In genomic region chr7:99955247-99955646, GRCh38 we compare ENCODE assay signal across 3 cellular contexts.
A peak's percentile ranks its signal among the peaks of the same experiment; 100 is the strongest.
TF ChIP-seq lines count a peak whose summit lies in the region.

No MANE protein-coding gene starts in this region.

TF ChIP-seq in A549, 52 proteins besides CTCF, POLR2A, EP300 and RAD21:
- TF ChIP-seq CHD4 (IDR thresholded peaks at IDR 0.05; ENCODE audit: borderline replicate concordance) (no peak), EHMT2 (IDR thresholded peaks at IDR 0.05; ENCODE audit: low read depth) (no peak), MAZ (IDR thresholded peaks at IDR 0.05; ENCODE audit: borderline replicate concordance, low read depth, low read length) (no peak), EHF (CRISPR knock-in tag; IDR thresholded peaks at IDR 0.05) (no peak), JUNB (IDR thresholded peaks at IDR 0.05) (no peak), HOXB13 (CRISPR knock-in tag; IDR thresholded peaks at IDR 0.05; ENCODE audit: low read depth) (no peak), HES2 (IDR thresholded peaks at IDR 0.05) (no peak), KDM1A (IDR thresholded peaks at IDR 0.05; ENCODE audit: low read depth) (no peak), TP53 (CRISPR knock-in tag; IDR thresholded peaks at IDR 0.05) (no peak), REST (IDR thresholded peaks at IDR 0.05) (no peak), FOXS1 (CRISPR knock-in tag; IDR thresholded peaks at IDR 0.05) (no peak)
- TF ChIP-seq, protein P1, sequence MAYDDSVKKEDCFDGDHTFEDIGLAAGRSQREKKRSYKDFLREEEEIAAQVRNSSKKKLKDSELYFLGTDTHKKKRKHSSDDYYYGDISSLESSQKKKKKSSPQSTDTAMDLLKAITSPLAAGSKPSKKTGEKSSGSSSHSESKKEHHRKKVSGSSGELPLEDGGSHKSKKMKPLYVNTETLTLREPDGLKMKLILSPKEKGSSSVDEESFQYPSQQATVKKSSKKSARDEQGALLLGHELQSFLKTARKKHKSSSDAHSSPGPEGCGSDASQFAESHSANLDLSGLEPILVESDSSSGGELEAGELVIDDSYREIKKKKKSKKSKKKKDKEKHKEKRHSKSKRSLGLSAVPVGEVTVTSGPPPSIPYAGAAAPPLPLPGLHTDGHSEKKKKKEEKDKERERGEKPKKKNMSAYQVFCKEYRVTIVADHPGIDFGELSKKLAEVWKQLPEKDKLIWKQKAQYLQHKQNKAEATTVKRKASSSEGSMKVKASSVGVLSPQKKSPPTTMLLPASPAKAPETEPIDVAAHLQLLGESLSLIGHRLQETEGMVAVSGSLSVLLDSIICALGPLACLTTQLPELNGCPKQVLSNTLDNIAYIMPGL (CRISPR knock-in tag; IDR thresholded peaks at IDR 0.05; ENCODE audit: borderline replicate concordance): no peak
- TF ChIP-seq, protein P2, sequence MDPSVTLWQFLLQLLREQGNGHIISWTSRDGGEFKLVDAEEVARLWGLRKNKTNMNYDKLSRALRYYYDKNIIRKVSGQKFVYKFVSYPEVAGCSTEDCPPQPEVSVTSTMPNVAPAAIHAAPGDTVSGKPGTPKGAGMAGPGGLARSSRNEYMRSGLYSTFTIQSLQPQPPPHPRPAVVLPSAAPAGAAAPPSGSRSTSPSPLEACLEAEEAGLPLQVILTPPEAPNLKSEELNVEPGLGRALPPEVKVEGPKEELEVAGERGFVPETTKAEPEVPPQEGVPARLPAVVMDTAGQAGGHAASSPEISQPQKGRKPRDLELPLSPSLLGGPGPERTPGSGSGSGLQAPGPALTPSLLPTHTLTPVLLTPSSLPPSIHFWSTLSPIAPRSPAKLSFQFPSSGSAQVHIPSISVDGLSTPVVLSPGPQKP (IDR thresholded peaks at IDR 0.05; ENCODE audit: low read depth, low read length): no peak

TF ChIP-seq in HCT116, 20 proteins besides CTCF, POLR2A, EP300 and RAD21:
- TF ChIP-seq POLR2AphosphoS5 (IDR thresholded peaks at IDR 0.05; ENCODE audit: low read depth, low read length): no peak
- TF ChIP-seq FOSL1 (IDR thresholded peaks at IDR 0.05; ENCODE audit: low read depth): peak; percentile 43
- no peak for TF ChIP-seq SRF (IDR thresholded peaks at IDR 0.05; ENCODE audit: low read depth)
- TF ChIP-seq CEBPB (IDR thresholded peaks at IDR 0.05; ENCODE audit: low read depth): no peak
- no peak for TF ChIP-seq YY1 (IDR thresholded peaks at IDR 0.05; ENCODE audit: extremely low read depth, insufficient replicate concordance, low read depth, low read length)
- peak; percentile 52 for TF ChIP-seq JUND (IDR thresholded peaks at IDR 0.05)

TF ChIP-seq in GM12878, 131 proteins besides CTCF, POLR2A, EP300 and RAD21:
- TF ChIP-seq IKZF2 (IDR thresholded peaks at IDR 0.05): peak in 1 of 2 experiments; percentile 11; a peak in 1 of 4 replicates
- TF ChIP-seq RUNX3 (IDR thresholded peaks at IDR 0.05; ENCODE audit: low read length): peak; percentile 31; the same call in 1 of the 2 replicates
- TF ChIP-seq E2F4 (IDR thresholded peaks at IDR 0.05; ENCODE audit: low read depth, low read length): no peak
- no peak for TF ChIP-seq SMAD1 (IDR thresholded peaks at IDR 0.05; ENCODE audit: low read depth, partially characterized antibody)
